In genomic region chr20:63627129-63627699, GRCh38 we compare ENCODE assay signal across 8 cellular contexts. TPM values are rescaled to one million over a fixed set of nuclear protein-coding genes. Genes with fewer than 3 reads are reported as not detected.
DNase-seq lines count a peak whose midpoint lies in the region; ATAC-seq and TF ChIP-seq lines count a peak whose summit lies in the region.

No MANE protein-coding gene starts in this region.

- peak overlapping the region; percentile 99 for H3K4me3 Mint-ChIP-seq in activated naive CD4-positive, alpha-beta T cell treated with anti-CD3 and anti-CD28 coated beads for 36 hours

- peaks cover 7% of the 10 kb centered on the region; the same call in 1 of the 2 replicates for H3K36me3 ChIP-seq in HAP-1 (replicated peaks)
- H3K36me3 ChIP-seq in MG63, result peaks cover 17% of the 10 kb centered on the region
- H3K36me3 ChIP-seq in SJSA1, result peaks cover 4% of the 10 kb centered on the region
- H3K36me3 ChIP-seq in gastroesophageal sphincter, result no peaks in the 10 kb centered on the region

- H3K27me3 ChIP-seq in HAP-1 (ENCODE audit: low read depth) (no peaks in the 10 kb centered on the region), MG63 (no peaks in the 10 kb centered on the region), SJSA1 (replicated peaks) (no peaks in the 10 kb centered on the region), gastroesophageal sphincter (no peaks in the 10 kb centered on the region)

- H3K4me1 Mint-ChIP-seq in activated naive CD4-positive, alpha-beta T cell treated with anti-CD3 and anti-CD28 coated beads for 36 hours (ENCODE audit: low read depth), result peaks cover 52% of the 10 kb centered on the region

- H3K27ac Mint-ChIP-seq in activated naive CD4-positive, alpha-beta T cell treated with anti-CD3 and anti-CD28 coated beads for 36 hours, result peak overlapping the region; percentile 74

- TF ChIP-seq CTCF in gastroesophageal sphincter (IDR thresholded peaks at IDR 0.05), result peak in 1 of 4 experiments; percentile 14

- in situ Hi-C loops in HAP-1 (cut with MboI; ENCODE audit: low sequenced_read_pairs), result no loop called here

- H3K36me3 Mint-ChIP-seq in activated naive CD4-positive, alpha-beta T cell treated with anti-CD3 and anti-CD28 coated beads for 36 hours (ENCODE audit: low read depth), result peaks cover 17% of the 10 kb centered on the region

- H3K9me3 ChIP-seq in HAP-1 (no peaks in the 10 kb centered on the region), MG63 (no peaks in the 10 kb centered on the region), SJSA1 (replicated peaks) (no peaks in the 10 kb centered on the region), gastroesophageal sphincter (no peaks in the 10 kb centered on the region)

- H3K4me1 ChIP-seq in HAP-1 (peaks cover 13% of the 10 kb centered on the region), SJSA1 (replicated peaks) (peaks cover 13% of the 10 kb centered on the region), gastroesophageal sphincter (peaks cover 0 to 42% (median 19%) of the 10 kb centered on the region in 3 donors)

- intact Hi-C loops in activated naive CD4-positive, alpha-beta T cell treated with anti-CD3 and anti-CD28 coated beads for 36 hours (cut with micrococcal nuclease), result loop anchor here (1.0 to 10.0 kb wide), 6 partner anchors 8 to 330 kb away; partner anchors contain the start of genes ARFRP1, LIME1, PTK6 and SLC2A4RG

- peak overlapping the region; percentile 88 for H3K4me3 ChIP-seq in HAP-1
- H3K4me3 ChIP-seq in MG63, result peak overlapping the region; percentile 99
- peak overlapping the region; percentile 94 for H3K4me3 ChIP-seq in SJSA1
- H3K4me3 ChIP-seq in gastroesophageal sphincter, result peak overlapping the region; percentile 83 to 96

- no peak for TF ChIP-seq EP300 in gastroesophageal sphincter (IDR thresholded peaks at IDR 0.05)

- no CpG with 5 or more reads among the region's 64 CpGs for WGBS in gastroesophageal sphincter (ENCODE audit: low coverage in 1 of 2), 2 donors

- H3K9me3 Mint-ChIP-seq in activated naive CD4-positive, alpha-beta T cell treated with anti-CD3 and anti-CD28 coated beads for 36 hours, result no peaks in the 10 kb centered on the region

- DNase-seq in GF-D8 (lab: John Stamatoyannopoulos, UW) (peak; percentile 79), HAP-1 (ENCODE audit: low spot score in 2 of 2) (peak; percentile 89 to 96), MG63 (peak; percentile 91), SJSA1 (ENCODE audit: low read depth in 1 of 2, low spot score in 2 of 2) (peak; percentile 95), non-pigmented ciliary epithelial cell (ENCODE audit: low read depth) (peak; percentile 53), superior temporal gyrus (ENCODE audit: extremely low spot score) (peak; percentile 93)
- peak; percentile 94 for DNase-seq in activated naive CD4-positive, alpha-beta T cell treated with anti-CD3 and anti-CD28 coated beads for 36 hours

- peak overlapping the region; percentile 43 for H3K27ac ChIP-seq in SJSA1
- peak overlapping the region; percentile 84 to 99 (median 98) for H3K27ac ChIP-seq in gastroesophageal sphincter

- CTCF ChIA-PET in activated naive CD4-positive, alpha-beta T cell treated with anti-CD3 and anti-CD28 coated beads for 36 hours (lab: Charles Lee), result interaction anchor here (1.1 kb wide), 1 partner anchor 90 kb away, joined by 4 read pairs; the partner anchor contains the start of gene PTK6

- ATAC-seq in gastroesophageal sphincter, result peak; percentile 91

- H3K27me3 Mint-ChIP-seq in activated naive CD4-positive, alpha-beta T cell treated with anti-CD3 and anti-CD28 coated beads for 36 hours (ENCODE audit: low read depth), result no peaks in the 10 kb centered on the region

- TF ChIP-seq POLR2A in gastroesophageal sphincter (IDR thresholded peaks at IDR 0.05), result peak; percentile 71

RNA-seq across cellular contexts. Expression of gene GMEB2, which starts 0.3 kb away (rescaled TPM):
- total RNA-seq in MG63 (2014; rRNA removed; shearing (Covaris generic); ENCODE audit: low replicate concordance), result 27.7 and 33.2 TPM in 2 replicates
- total RNA-seq in SJSA1 (2014; rRNA removed; shearing (Covaris generic)), result 8.7 and 10.4 TPM in 2 replicates
- total RNA-seq in activated naive CD4-positive, alpha-beta T cell treated with anti-CD3 and anti-CD28 coated beads for 36 hours, result 10 to 100 TPM; 16.7 to 18.0 TPM
- 10 to 100 TPM in 3 of 4 donors, 1 to 10 TPM in 1; 9.8 to 16.1 (median 12.1) TPM for total RNA-seq in gastroesophageal sphincter

RNA-seq across cellular contexts. Expression of gene STMN3, which starts 26.0 kb away (rescaled TPM):
- 71.2 and 98.0 TPM in 2 replicates for total RNA-seq in MG63 (2014; rRNA removed; shearing (Covaris generic); ENCODE audit: low replicate concordance)
- total RNA-seq in SJSA1 (2014; rRNA removed; shearing (Covaris generic)), result 1.3 and 4.6 TPM in 2 replicates
- total RNA-seq in activated naive CD4-positive, alpha-beta T cell treated with anti-CD3 and anti-CD28 coated beads for 36 hours, result 1 to 10 TPM; 6.7 to 7.3 TPM
- total RNA-seq in gastroesophageal sphincter, result 10 to 100 TPM; 13.7 to 31.6 (median 17.0) TPM

RNA-seq across cellular contexts. Expression of gene RTEL1, which starts 30.9 kb away (rescaled TPM):
- 13.4 and 22.7 TPM in 2 replicates for total RNA-seq in MG63 (2014; rRNA removed; shearing (Covaris generic); ENCODE audit: low replicate concordance)
- 8.4 and 11.0 TPM in 2 replicates for total RNA-seq in SJSA1 (2014; rRNA removed; shearing (Covaris generic))
- 10 to 100 TPM; 33.6 to 34.8 TPM for total RNA-seq in activated naive CD4-positive, alpha-beta T cell treated with anti-CD3 and anti-CD28 coated beads for 36 hours
- total RNA-seq in gastroesophageal sphincter, result 10 to 100 TPM in 3 of 4 donors, 1 to 10 TPM in 1; 7.1 to 43.7 (median 18.7) TPM

RNA-seq across cellular contexts. Expression of gene HELZ2, which starts 53.2 kb away (rescaled TPM):
- total RNA-seq in MG63 (2014; rRNA removed; shearing (Covaris generic); ENCODE audit: low replicate concordance), result 26.4 and 34.4 TPM in 2 replicates
- total RNA-seq in SJSA1 (2014; rRNA removed; shearing (Covaris generic)), result 14.3 and 17.8 TPM in 2 replicates
- total RNA-seq in activated naive CD4-positive, alpha-beta T cell treated with anti-CD3 and anti-CD28 coated beads for 36 hours, result 10 to 100 TPM; 20.0 to 20.4 TPM
- 10 to 100 TPM; 14.2 to 22.2 (median 20.2) TPM for total RNA-seq in gastroesophageal sphincter

Comparison
In these comparisons a context has a peak if more than half of its experiments do, and no peak if none do; other contexts are left out.
1. Peak in every context shown above with its lines: DNase-seq, ATAC-seq, H3K4me3 ChIP-seq and H3K27ac ChIP-seq.